Comparison of ENCODE assay signal across 20 cellular contexts in the genomic region with DNA sequence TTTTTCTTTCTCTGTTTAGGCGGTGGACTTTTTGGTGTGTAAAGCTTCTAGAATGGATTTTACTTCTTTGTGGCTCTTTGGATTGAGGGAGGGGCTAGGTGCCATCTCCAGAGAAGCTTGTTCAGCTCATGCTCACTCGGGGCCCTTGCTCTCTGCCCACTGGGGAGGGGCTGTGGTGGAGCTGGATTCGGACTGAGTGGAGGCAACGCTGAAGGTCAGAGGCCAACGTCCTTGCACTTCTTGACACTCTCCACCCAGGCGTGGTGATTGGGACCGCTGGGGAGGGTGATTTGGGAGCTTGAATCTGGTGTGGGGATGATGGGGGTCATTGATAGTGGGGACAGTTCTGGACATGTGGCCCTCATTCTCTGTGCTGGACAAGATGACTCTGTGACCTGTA.
"Had no signal": no experiment of that assay in that cellular context is flagged by ENCODE, and none has a peak within 500 bp of the region (broad histone marks: within the 10 kb centered on the region; RNA-seq: fewer than 3 reads in every experiment).

No MANE protein-coding gene starts in this region.

- H3K4me3 ChIP-seq: heart right ventricle, right lobe of liver, skin epidermis, stomach, tibial nerve had no signal

- H3K9me3 ChIP-seq: heart right ventricle, right lobe of liver, stomach, tibial nerve had no signal

- H3K4me3 Mint-ChIP-seq: activated CD8-positive, alpha-beta memory T cell treated with anti-CD3 and anti-CD28 coated beads, Interleukin-2, amount 10 ng/mL, durations not matched to agents 7 days and 5 days; activated CD8-positive, alpha-beta T cell treated with anti-CD3 and anti-CD28 coated beads, Interleukin-2, amount 10 ng/mL, durations not matched to agents 7 days and 5 days; activated naive CD8-positive, alpha-beta T cell; activated T-cell treated with anti-CD3 and anti-CD28 coated beads, Interleukin-2, amount 50 U/mL, for 72 hours; effector memory CD8-positive, alpha-beta T cell; mesothelial cell of epicardium; natural killer cell treated with Interleukin-12 subunit alpha and Interleukin-12 subunit beta and Interleukin-15 and Interleukin-18, amount 100 ng/mL, for 72 hours had no signal

- H3K27me3 Mint-ChIP-seq: activated CD8-positive, alpha-beta memory T cell treated with anti-CD3 and anti-CD28 coated beads, Interleukin-2, amount 10 ng/mL, durations not matched to agents 7 days and 5 days; activated naive CD8-positive, alpha-beta T cell; effector memory CD8-positive, alpha-beta T cell; natural killer cell treated with Interleukin-12 subunit alpha and Interleukin-12 subunit beta and Interleukin-15 and Interleukin-18, amount 100 ng/mL, for 72 hours had no signal

- H3K27me3 ChIP-seq: heart right ventricle, right lobe of liver, stomach, tibial nerve had no signal

- H3K4me1 ChIP-seq: right lobe of liver had no signal

- H3K27ac ChIP-seq: right lobe of liver, skin epidermis, tibial nerve had no signal

- H3K36me3 Mint-ChIP-seq: activated CD8-positive, alpha-beta memory T cell treated with anti-CD3 and anti-CD28 coated beads, Interleukin-2, amount 10 ng/mL, durations not matched to agents 7 days and 5 days; mesothelial cell of epicardium; natural killer cell treated with Interleukin-12 subunit alpha and Interleukin-12 subunit beta and Interleukin-15 and Interleukin-18, amount 100 ng/mL, for 72 hours had no signal

- H3K9me3 Mint-ChIP-seq: activated T-cell treated with anti-CD3 and anti-CD28 coated beads, Interleukin-2, amount 50 U/mL, for 72 hours; effector memory CD8-positive, alpha-beta T cell; mesothelial cell of epicardium; natural killer cell treated with Interleukin-12 subunit alpha and Interleukin-12 subunit beta and Interleukin-15 and Interleukin-18, amount 100 ng/mL, for 72 hours had no signal

- H3K27ac Mint-ChIP-seq: activated CD8-positive, alpha-beta memory T cell treated with anti-CD3 and anti-CD28 coated beads, Interleukin-2, amount 10 ng/mL, durations not matched to agents 7 days and 5 days; activated CD8-positive, alpha-beta T cell treated with anti-CD3 and anti-CD28 coated beads, Interleukin-2, amount 10 ng/mL, durations not matched to agents 7 days and 5 days; activated naive CD8-positive, alpha-beta T cell; activated T-cell treated with anti-CD3 and anti-CD28 coated beads, Interleukin-2, amount 50 U/mL, for 72 hours; effector memory CD8-positive, alpha-beta T cell; mesothelial cell of epicardium; natural killer cell treated with Interleukin-12 subunit alpha and Interleukin-12 subunit beta and Interleukin-15 and Interleukin-18, amount 100 ng/mL, for 72 hours had no signal

- H3K36me3 ChIP-seq: heart right ventricle, right lobe of liver, stomach had no signal

- DNase-seq: activated CD4-positive, alpha-beta T cell treated with anti-CD3 and anti-CD28 coated beads for 1 hour; activated CD8-positive, alpha-beta memory T cell treated with anti-CD3 and anti-CD28 coated beads, Interleukin-2, amount 10 ng/mL, durations not matched to agents 7 days and 5 days; activated CD8-positive, alpha-beta T cell treated with anti-CD3 and anti-CD28 coated beads, Interleukin-2, amount 10 ng/mL, durations not matched to agents 7 days and 5 days; activated naive CD4-positive, alpha-beta T cell; activated T-cell treated with anti-CD3 and anti-CD28 coated beads, Interleukin-2, amount 50 U/mL, for 72 hours; anterior cingulate cortex; cortex of kidney; effector memory CD8-positive, alpha-beta T cell; foreskin fibroblast; heart right ventricle; right lobe of liver; stimulated activated CD4-positive, alpha-beta T cell treated with anti-CD3 and anti-CD28 coated beads, Interleukin-12 subunit alpha, Interleukin-12 subunit beta, amount 100 ng/mL, for 4 hours; stimulated activated CD4-positive, alpha-beta T cell treated with anti-CD3 and anti-CD28 coated beads, Interleukin-4, amount 100 ng/mL, for 1 hour; stomach; T-helper 9 cell had no signal
